8 cellular contexts compared by ENCODE assay signal in the genomic region with DNA sequence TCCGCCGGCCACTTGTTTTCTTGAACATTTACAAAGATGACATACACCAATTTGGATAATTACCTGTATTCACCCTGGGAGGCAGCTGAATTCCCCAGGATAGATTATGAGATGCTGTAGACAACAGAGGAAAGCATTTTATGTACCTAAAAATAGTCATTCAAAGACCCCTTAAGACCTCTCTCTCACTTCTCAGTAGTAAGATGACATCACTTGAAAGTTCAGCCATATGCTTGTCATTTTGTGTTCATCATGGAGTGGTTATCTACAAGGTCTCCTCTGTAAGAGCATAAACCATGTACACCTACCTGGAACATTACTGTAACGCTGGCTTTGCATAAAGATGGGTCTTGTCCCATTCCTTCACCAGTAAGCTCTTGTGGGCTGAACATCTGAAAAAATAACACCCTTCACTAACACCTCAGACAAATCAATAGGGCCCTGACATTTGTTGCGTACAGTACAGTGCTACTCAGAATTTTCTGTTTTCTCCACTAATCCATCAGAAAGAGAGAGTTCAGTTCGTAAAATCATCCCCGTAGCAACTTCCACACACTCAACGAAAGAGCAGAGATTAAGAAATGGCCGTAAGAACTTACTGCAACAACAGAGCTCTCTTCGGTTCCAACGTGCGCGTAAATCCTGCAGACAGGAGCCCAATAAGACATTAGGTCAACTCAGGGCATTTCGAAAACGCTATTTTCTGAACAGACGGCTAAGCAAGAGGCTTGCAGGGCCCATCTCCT. TPM values are rescaled to one million over a fixed set of nuclear protein-coding genes. Genes with fewer than 3 reads are reported as not detected.
DNase-seq lines count a peak whose midpoint lies in the region; ATAC-seq lines count a peak whose summit lies in the region.

No MANE protein-coding gene starts in this region.

- POLR2A ChIA-PET in activated CD8-positive, alpha-beta T cell treated with anti-CD3 and anti-CD28 coated beads, Interleukin-2, amount 10 ng/mL, durations not matched to agents 7 days and 5 days (lab: Charles Lee): interaction anchor here (0.7 to 10.5 kb wide), 47 partner anchors 11 to 429 kb away, joined by 3 to 507 read pairs (median 6); a partner anchor contains a TSS

- H3K36me3 Mint-ChIP-seq in activated CD8-positive, alpha-beta T cell treated with anti-CD3 and anti-CD28 coated beads, Interleukin-2, amount 10 ng/mL, durations not matched to agents 7 days and 5 days (ENCODE audit: low read depth): peaks cover 57% of the 10 kb centered on the region

- CTCF ChIA-PET in activated CD8-positive, alpha-beta T cell treated with anti-CD3 and anti-CD28 coated beads, Interleukin-2, amount 10 ng/mL, durations not matched to agents 7 days and 5 days (lab: Charles Lee): interaction anchor here (0.6 to 5.1 kb wide), 11 partner anchors 12 to 263 kb away, joined by 3 to 58 read pairs (median 5); a partner anchor contains a TSS

- peak overlapping the region; percentile 98 for H3K27ac Mint-ChIP-seq in activated CD8-positive, alpha-beta T cell treated with anti-CD3 and anti-CD28 coated beads, Interleukin-2, amount 10 ng/mL, durations not matched to agents 7 days and 5 days

- peak; percentile 38 for DNase-seq in NCI-H82 (lab: John Stamatoyannopoulos, UW)
- DNase-seq in NCI-H82 treated with DMSO at 0.1 percent for 48 hours (lab: John Stamatoyannopoulos, UW; ENCODE audit: unreplicated experiment): no peak
- DNase-seq in activated CD8-positive, alpha-beta T cell treated with anti-CD3 and anti-CD28 coated beads, Interleukin-2, amount 10 ng/mL, durations not matched to agents 7 days and 5 days: no peak
- DNase-seq in iris pigment epithelial cell (ENCODE audit: low read depth): peak; percentile 30
- no peak for DNase-seq in GDM1 (lab: John Stamatoyannopoulos, UW)
- DNase-seq in stimulated activated CD4-positive, alpha-beta T cell treated with anti-CD3 and anti-CD28 coated beads, Interleukin-15, amount 100 ng/mL, for 24 hours: no peak

- peak overlapping the region; percentile 85 for H3K27ac ChIP-seq in temporal lobe (ENCODE audit: low read depth, low read length)

- H3K9me3 Mint-ChIP-seq in activated CD8-positive, alpha-beta T cell treated with anti-CD3 and anti-CD28 coated beads, Interleukin-2, amount 10 ng/mL, durations not matched to agents 7 days and 5 days (ENCODE audit: insufficient read depth): no peaks in the 10 kb centered on the region

- ATAC-seq in activated CD8-positive, alpha-beta T cell treated with anti-CD3 and anti-CD28 coated beads, Interleukin-2, amount 10 ng/mL, durations not matched to agents 7 days and 5 days: no peak
- ATAC-seq in HG03520 (IDR thresholded peaks at IDR 0.05; ENCODE audit: unreplicated experiment): no peak

- H3K27me3 Mint-ChIP-seq in activated CD8-positive, alpha-beta T cell treated with anti-CD3 and anti-CD28 coated beads, Interleukin-2, amount 10 ng/mL, durations not matched to agents 7 days and 5 days (ENCODE audit: low read depth): no peaks in the 10 kb centered on the region

- H3K4me3 Mint-ChIP-seq in activated CD8-positive, alpha-beta T cell treated with anti-CD3 and anti-CD28 coated beads, Interleukin-2, amount 10 ng/mL, durations not matched to agents 7 days and 5 days: peak overlapping the region; percentile 99

- H3K4me1 Mint-ChIP-seq in activated CD8-positive, alpha-beta T cell treated with anti-CD3 and anti-CD28 coated beads, Interleukin-2, amount 10 ng/mL, durations not matched to agents 7 days and 5 days (ENCODE audit: low read depth): peaks cover 65% of the 10 kb centered on the region

RNA-seq across cellular contexts. Expression of a gene that starts 15.6 kb away (rescaled TPM):
- total RNA-seq in activated CD8-positive, alpha-beta T cell treated with anti-CD3 and anti-CD28 coated beads, Interleukin-2, amount 10 ng/mL, durations not matched to agents 7 days and 5 days: 10 to 100 TPM; 66.0 to 66.9 TPM
- total RNA-seq in temporal lobe: 28.8 TPM

RNA-seq across cellular contexts. Expression of a gene that starts 22.4 kb away (rescaled TPM):
- total RNA-seq in activated CD8-positive, alpha-beta T cell treated with anti-CD3 and anti-CD28 coated beads, Interleukin-2, amount 10 ng/mL, durations not matched to agents 7 days and 5 days: not detected
- not detected for total RNA-seq in temporal lobe

RNA-seq across cellular contexts. Expression of a gene that starts 23.1 kb away (rescaled TPM):
- 10 to 100 TPM; 30.4 to 32.7 TPM for total RNA-seq in activated CD8-positive, alpha-beta T cell treated with anti-CD3 and anti-CD28 coated beads, Interleukin-2, amount 10 ng/mL, durations not matched to agents 7 days and 5 days
- total RNA-seq in temporal lobe: 27.3 TPM

RNA-seq across cellular contexts. Expression of a gene that starts 25.7 kb away (rescaled TPM):
- 100 to 1,000 TPM; 190 to 202 TPM for total RNA-seq in activated CD8-positive, alpha-beta T cell treated with anti-CD3 and anti-CD28 coated beads, Interleukin-2, amount 10 ng/mL, durations not matched to agents 7 days and 5 days
- 66.9 TPM for total RNA-seq in temporal lobe

RNA-seq across cellular contexts. Expression of a gene that starts 49.8 kb away (rescaled TPM):
- total RNA-seq in activated CD8-positive, alpha-beta T cell treated with anti-CD3 and anti-CD28 coated beads, Interleukin-2, amount 10 ng/mL, durations not matched to agents 7 days and 5 days: 100 to 1,000 TPM; 110 to 111 TPM
- 17.5 TPM for total RNA-seq in temporal lobe

Comparison
In these comparisons a context has a peak if more than half of its experiments do, and no peak if none do; other contexts are left out.
1. DNase-seq: peak in NCI-H82 (single experiment) and iris pigment epithelial cell (single experiment); none in NCI-H82 treated with DMSO at 0.1 percent for 48 hours (single experiment), activated CD8-positive, alpha-beta T cell treated with anti-CD3 and anti-CD28 coated beads, Interleukin-2, amount 10 ng/mL, durations not matched to agents 7 days and 5 days (single experiment), GDM1 (single experiment) and stimulated activated CD4-positive, alpha-beta T cell treated with anti-CD3 and anti-CD28 coated beads, Interleukin-15, amount 100 ng/mL, for 24 hours (single experiment).